ENCODE assay signal across 1 cellular context in genomic region chr11:63686912-63687311, GRCh38.
A peak's percentile ranks its signal among the peaks of the same experiment; 100 is the strongest.
TF ChIP-seq lines count a peak whose summit lies in the region.

No MANE protein-coding gene starts in this region.

TF ChIP-seq in K562, 482 proteins besides CTCF, POLR2A, EP300 and RAD21 (continued from another document):
- TF ChIP-seq AFF1 (IDR thresholded peaks at IDR 0.05; ENCODE audit: low read depth in 1 of 2, partially characterized antibody in 2 of 2) (no peak), NFIC (IDR thresholded peaks at IDR 0.05) (0 out of 2 replicates have a peak, but pooled peaks have one; percentile 13), POLR2B (IDR thresholded peaks at IDR 0.05; ENCODE audit: low read depth, partially characterized antibody) (no peak), ZNF431 (CRISPR knock-in tag; IDR thresholded peaks at IDR 0.05) (no peak)
- TF ChIP-seq, protein P1, sequence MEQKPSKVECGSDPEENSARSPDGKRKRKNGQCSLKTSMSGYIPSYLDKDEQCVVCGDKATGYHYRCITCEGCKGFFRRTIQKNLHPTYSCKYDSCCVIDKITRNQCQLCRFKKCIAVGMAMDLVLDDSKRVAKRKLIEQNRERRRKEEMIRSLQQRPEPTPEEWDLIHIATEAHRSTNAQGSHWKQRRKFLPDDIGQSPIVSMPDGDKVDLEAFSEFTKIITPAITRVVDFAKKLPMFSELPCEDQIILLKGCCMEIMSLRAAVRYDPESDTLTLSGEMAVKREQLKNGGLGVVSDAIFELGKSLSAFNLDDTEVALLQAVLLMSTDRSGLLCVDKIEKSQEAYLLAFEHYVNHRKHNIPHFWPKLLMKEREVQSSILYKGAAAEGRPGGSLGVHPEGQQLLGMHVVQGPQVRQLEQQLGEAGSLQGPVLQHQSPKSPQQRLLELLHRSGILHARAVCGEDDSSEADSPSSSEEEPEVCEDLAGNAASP (IDR thresholded peaks at IDR 0.05) = no peak
